16 cellular contexts compared by ENCODE assay signal in the genomic region with DNA sequence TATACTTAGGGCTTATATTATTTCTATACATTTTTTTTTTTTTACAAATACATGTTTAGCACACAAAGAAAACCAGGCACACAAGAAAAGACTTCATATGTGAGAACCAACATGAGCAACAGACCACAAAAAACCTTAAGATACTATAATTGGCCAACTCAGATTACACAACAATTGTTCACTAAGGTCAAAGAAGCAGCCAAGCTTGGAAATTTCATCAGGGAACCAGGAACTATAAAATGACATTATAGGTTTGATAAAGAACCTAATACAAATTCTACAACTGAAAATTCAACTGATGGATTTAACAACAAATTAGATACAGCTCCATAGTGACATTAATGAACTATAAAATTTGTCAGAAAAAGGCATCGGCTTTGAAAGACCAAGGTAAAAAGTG. TPM values are rescaled to one million over a fixed set of nuclear protein-coding genes. Genes with fewer than 3 reads are reported as not detected.
DNase-seq lines count a peak whose midpoint lies in the region; ATAC-seq and TF ChIP-seq lines count a peak whose summit lies in the region.
"Had no signal": no experiment of that assay in that cellular context is flagged by ENCODE, and none has a peak within 500 bp of the region (broad histone marks: within the 10 kb centered on the region; RNA-seq: fewer than 3 reads in every experiment).

No MANE protein-coding gene starts in this region.

- peak; percentile 36 for DNase-seq in AG10803 (ENCODE audit: low read depth)
- DNase-seq in HFFc6: no peak
- DNase-seq in PC-9: no peak
- DNase-seq in fibroblast of mammary gland (ENCODE audit: low read depth): peak; percentile 58
- no peak for DNase-seq in putamen (ENCODE audit: low spot score)
- no peak for DNase-seq in activated naive CD4-positive, alpha-beta T cell treated with anti-CD3 and anti-CD28 coated beads, Interleukin-2, amount 50 U/mL, for 72 hours (ENCODE audit: low spot score in 2 of 2)
- no peak for DNase-seq in NCI-H128 (lab: John Stamatoyannopoulos, UW; ENCODE audit: unreplicated experiment)
- DNase-seq in DMS 273 treated with DMSO at 0.1 percent for 48 hours (lab: John Stamatoyannopoulos, UW): no peak
- DNase-seq: activated naive CD4-positive, alpha-beta T cell treated with anti-CD3 and anti-CD28 coated beads, Interleukin-2, amount 50 U/mL, for 16 hours; heart left ventricle; NCI-H187 treated with DMSO at 0.1 percent for 48 hours; small intestine had no signal

- H3K4me2 ChIP-seq in PC-9: no peak overlapping the region

- no peaks in the 10 kb centered on the region for H3K27me3 ChIP-seq in PC-9 (ENCODE audit: insufficient read depth, low read depth)
- H3K27me3 ChIP-seq: heart left ventricle, SJSA1 had no signal

- peaks cover 11% of the 10 kb centered on the region for H3K36me3 Mint-ChIP-seq in HFFc6 (ENCODE audit: low read depth)
- H3K36me3 Mint-ChIP-seq in activated naive CD4-positive, alpha-beta T cell treated with anti-CD3 and anti-CD28 coated beads, Interleukin-2, amount 50 U/mL, for 72 hours: peaks cover 12 to 18% of the 10 kb centered on the region in 2 donors

- no peaks in the 10 kb centered on the region for H4K20me1 ChIP-seq in PC-9 (ENCODE audit: insufficient read depth)

- peaks cover 7% of the 10 kb centered on the region for H3K4me1 ChIP-seq in PC-9 (replicated peaks; ENCODE audit: insufficient read depth)
- H3K4me1 ChIP-seq: parathyroid adenoma, SJSA1 had no signal

- no peak overlapping the region for H3K4me3 ChIP-seq in AG10803 (ENCODE audit: low read length)
- no peak overlapping the region for H3K4me3 ChIP-seq in PC-9
- H3K4me3 ChIP-seq in fibroblast of mammary gland (ENCODE audit: control insufficient read depth, low read depth, low read length): no peak overlapping the region
- H3K4me3 ChIP-seq: heart left ventricle, lung, SJSA1 had no signal

- intact Hi-C loops in PC-9 (cut with micrococcal nuclease; ENCODE audit: unreplicated experiment): no loop called here

- no peak overlapping the region for H2AFZ ChIP-seq in PC-9
- H2AFZ ChIP-seq: parathyroid adenoma had no signal

- peaks cover 42% of the 10 kb centered on the region for H3F3A ChIP-seq in PC-9 (ENCODE audit: insufficient read depth, low read depth)

- peaks cover 27% of the 10 kb centered on the region for H3K79me2 ChIP-seq in PC-9 (ENCODE audit: low read depth)

- peaks cover 27% of the 10 kb centered on the region for H3K4me1 Mint-ChIP-seq in HFFc6 (ENCODE audit: low read depth)

- POLR2A ChIA-PET in PC-9 (lab: Charles Lee; ENCODE audit: unreplicated experiment): no interaction called here

- H3K27ac ChIP-seq in PC-9: peak overlapping the region; percentile 12; the same call in 1 of the 2 replicates
- H3K27ac ChIP-seq: heart left ventricle, parathyroid adenoma, SJSA1 had no signal

- peak overlapping the region; percentile 25; the same call in 1 of the 2 replicates for H3K27ac Mint-ChIP-seq in HFFc6
- H3K27ac Mint-ChIP-seq in activated naive CD4-positive, alpha-beta T cell treated with anti-CD3 and anti-CD28 coated beads, Interleukin-2, amount 50 U/mL, for 72 hours: no peak overlapping the region
- H3K27ac Mint-ChIP-seq: T-helper 2 cell treated with Interferon-gamma antibody and Interleukin-4, amounts not matched to agents 5 μg/mL and 100 μg/mL, for 36 hours had no signal

- no TSS peak for BruUV-seq in PC-9 (replicated peaks; lab: Mats Ljungman, UMichigan)

- H3K36me3 ChIP-seq in PC-9 (ENCODE audit: low read depth): no peaks in the 10 kb centered on the region

- no peaks in the 10 kb centered on the region for H3K9me3 Mint-ChIP-seq in HFFc6
- no peaks in the 10 kb centered on the region for H3K9me3 Mint-ChIP-seq in activated naive CD4-positive, alpha-beta T cell treated with anti-CD3 and anti-CD28 coated beads, Interleukin-2, amount 50 U/mL, for 72 hours
- H3K9me3 Mint-ChIP-seq: T-helper 2 cell treated with Interferon-gamma antibody and Interleukin-4, amounts not matched to agents 5 μg/mL and 100 μg/mL, for 36 hours had no signal

- TF ChIP-seq CTCF in AG10803 (conservative IDR thresholded peaks at IDR 0.05; ENCODE audit: low read length): no peak
- no peak for TF ChIP-seq CTCF in HFFc6 (IDR thresholded peaks at IDR 0.05)
- no peak for TF ChIP-seq CTCF in PC-9 (conservative IDR thresholded peaks at IDR 0.05)
- TF ChIP-seq CTCF in fibroblast of mammary gland (conservative IDR thresholded peaks at IDR 0.05; ENCODE audit: control insufficient read depth, insufficient read depth, low read depth, low read length): no peak

- no peaks in the 10 kb centered on the region for H3K9me3 ChIP-seq in PC-9 (ENCODE audit: insufficient read depth, low read depth)
- H3K9me3 ChIP-seq: heart left ventricle, SJSA1 had no signal

- peaks cover 6% of the 10 kb centered on the region; the same call in 1 of the 2 replicates for H3K27me3 Mint-ChIP-seq in HFFc6 (ENCODE audit: insufficient read depth)

- no peak overlapping the region for H3K4me3 Mint-ChIP-seq in HFFc6
- H3K4me3 Mint-ChIP-seq: T-helper 2 cell treated with Interferon-gamma antibody and Interleukin-4, amounts not matched to agents 5 μg/mL and 100 μg/mL, for 36 hours had no signal

- CTCF ChIA-PET in PC-9 (lab: Charles Lee): interaction anchor here (0.6 kb wide), 1 partner anchor 75 kb away, joined by 5 read pairs; no protein-coding TSS in a partner anchor

- H3K9me2 ChIP-seq in PC-9 (ENCODE audit: insufficient read depth): no peaks in the 10 kb centered on the region

- ATAC-seq in activated naive CD4-positive, alpha-beta T cell treated with anti-CD3 and anti-CD28 coated beads, Interleukin-2, amount 50 U/mL, for 72 hours: no peak
- ATAC-seq: heart left ventricle had no signal

RNA-seq across cellular contexts. Expression of gene LUC7L2, which starts 4.4 kb away (rescaled TPM):
- total RNA-seq in HFFc6 (2021; fragmentation: NEBNext Ultra II Directional; extraction: Animal tissue kit (Norgen Biotek cat#: 25700)): 10 to 100 TPM; 55.1 to 74.4 (median 66.1) TPM
- total RNA-seq in PC-9 (2021): 111 and 149 TPM in 2 replicates
- total RNA-seq in activated naive CD4-positive, alpha-beta T cell treated with anti-CD3 and anti-CD28 coated beads, Interleukin-2, amount 50 U/mL, for 72 hours: 100 to 1,000 TPM; 136 to 143 TPM

RNA-seq across cellular contexts. Expression of gene FMC1, which starts 14.2 kb away (rescaled TPM):
- 10 to 100 TPM in 5 of 6 experiments, 1 to 10 TPM in 1; 9.5 to 17.5 (median 14.0) TPM for total RNA-seq in HFFc6 (2021; fragmentation: NEBNext Ultra II Directional; extraction: Animal tissue kit (Norgen Biotek cat#: 25700))
- total RNA-seq in PC-9 (2021): 12.5 and 15.1 TPM in 2 replicates
- total RNA-seq in activated naive CD4-positive, alpha-beta T cell treated with anti-CD3 and anti-CD28 coated beads, Interleukin-2, amount 50 U/mL, for 72 hours: 10 to 100 TPM in 1 of 2 donors, 1 to 10 TPM in 1; 6.8 to 11.5 TPM

Comparison
In these comparisons a context has a peak if more than half of its experiments do, and no peak if none do; other contexts are left out.
1. DNase-seq: peak in AG10803 (single experiment) and fibroblast of mammary gland (single experiment); none in HFFc6 (single experiment), PC-9 (0 of 2), putamen (single experiment), activated naive CD4-positive, alpha-beta T cell treated with anti-CD3 and anti-CD28 coated beads, Interleukin-2, amount 50 U/mL, for 72 hours (0 of 2), NCI-H128 (single experiment) and DMS 273 treated with DMSO at 0.1 percent for 48 hours (single experiment).